ENCODE assay signal across 16 cellular contexts in genomic region chr1:101317590-101317989, GRCh38.
A peak's percentile ranks its signal among the peaks of the same experiment; 100 is the strongest.
DNase-seq lines count a peak whose midpoint lies in the region; ATAC-seq, FAIRE-seq and TF ChIP-seq lines count a peak whose summit lies in the region.
"Had no signal": no experiment of that assay in that cellular context is flagged by ENCODE, and none has a peak within 500 bp of the region (broad histone marks: within the 10 kb centered on the region; RNA-seq: fewer than 3 reads in every experiment).

No MANE protein-coding gene starts in this region.

- 96% methylated on average over 3 of the region's 3 CpGs for WGBS in GM12878 (ENCODE audit: insufficient coverage, insufficient replicate concordance, low lambda C conversion rate, missing lambda C conversion rate)

- POLR2A ChIA-PET in activated CD8-positive, alpha-beta T cell treated with anti-CD3 and anti-CD28 coated beads for 36 hours (lab: Charles Lee) = interaction anchor here (0.8 kb wide), 1 partner anchor 28 kb away, joined by 3 read pairs; no protein-coding TSS in a partner anchor
- POLR2A ChIA-PET in activated CD8-positive, alpha-beta T cell treated with anti-CD3 and anti-CD28 coated beads, Interleukin-2, amount 10 ng/mL, durations not matched to agents 7 days and 5 days (lab: Charles Lee) = no interaction called here
- POLR2A ChIA-PET in GM12878 (lab: Charles Lee) = interaction anchor here (0.5 to 1.6 kb wide), 3 partner anchors 50 to 60 kb away, joined by 3 to 6 read pairs (median 4); no protein-coding TSS in a partner anchor

- no peaks in the 10 kb centered on the region for H3K27me3 Mint-ChIP-seq in activated CD8-positive, alpha-beta T cell treated with anti-CD3 and anti-CD28 coated beads for 36 hours
- H3K27me3 Mint-ChIP-seq in activated CD8-positive, alpha-beta T cell treated with anti-CD3 and anti-CD28 coated beads, Interleukin-2, amount 10 ng/mL, durations not matched to agents 7 days and 5 days (ENCODE audit: low read depth) = peaks cover 13% of the 10 kb centered on the region
- peaks cover 21% of the 10 kb centered on the region for H3K27me3 Mint-ChIP-seq in type B pancreatic cell
- H3K27me3 Mint-ChIP-seq: stimulated activated naive CD8-positive, alpha-beta T cell treated with anti-CD3 and anti-CD28 coated beads, Interleukin-15, Interleukin-2, amounts not matched to agents 100 ng/mL and 50 ng/mL, for 24 hours had no signal

- peaks cover 22% of the 10 kb centered on the region for H3K4me1 Mint-ChIP-seq in activated CD8-positive, alpha-beta T cell treated with anti-CD3 and anti-CD28 coated beads for 36 hours (ENCODE audit: low read depth)
- H3K4me1 Mint-ChIP-seq in activated CD8-positive, alpha-beta T cell treated with anti-CD3 and anti-CD28 coated beads, Interleukin-2, amount 10 ng/mL, durations not matched to agents 7 days and 5 days (ENCODE audit: low read depth) = peaks cover 19% of the 10 kb centered on the region
- peaks cover 4% of the 10 kb centered on the region for H3K4me1 Mint-ChIP-seq in type B pancreatic cell (ENCODE audit: unreplicated experiment)

- H3K4me1 ChIP-seq in GM12878 (ENCODE audit: control insufficient read depth, insufficient read depth, low read length) = peaks cover 12% of the 10 kb centered on the region
- H3K4me1 ChIP-seq: gastrocnemius medialis had no signal

- SMC1A ChIA-PET in GM12878 (lab: Charles Lee; ENCODE audit: uncharacterized antibody, unreplicated experiment) = interaction anchor here (0.7 to 2.6 kb wide), 16 partner anchors 8 to 122 kb away, joined by 3 to 11 read pairs (median 4); no protein-coding TSS in a partner anchor

- in situ Hi-C loops in GM12878 (cut with MboI) = no loop called here

- BruUV-seq in GM12878 (replicated peaks; lab: Mats Ljungman, UMichigan) = no TSS peak

- peak; percentile 30 for DNase-seq in activated CD8-positive, alpha-beta T cell treated with anti-CD3 and anti-CD28 coated beads for 36 hours
- DNase-seq in activated CD8-positive, alpha-beta T cell treated with anti-CD3 and anti-CD28 coated beads, Interleukin-2, amount 10 ng/mL, durations not matched to agents 7 days and 5 days = no peak
- DNase-seq in GM12878 (ENCODE audit: low read depth, low spot score) (no peak), type B pancreatic cell (ENCODE audit: extremely low spot score, unreplicated experiment) (no peak), EL (no peak), glomerular visceral epithelial cell (ENCODE audit: extremely low spot score) (no peak)
- DNase-seq: activated T-cell treated with anti-CD3 and anti-CD28 coated beads, Interleukin-2, amount 50 U/mL, for 72 hours; gastrocnemius medialis; NCI-H2029 treated with DMSO at 0.1 percent for 48 hours; posterior cingulate gyrus had no signal

- H4K20me1 ChIP-seq in GM12878 (ENCODE audit: control insufficient read depth, insufficient read depth) = no peaks in the 10 kb centered on the region

- no peak for TF ChIP-seq POLR2A in GM12878 (IDR thresholded peaks at IDR 0.05; ENCODE audit: low read depth, low read length)

- RAD21 ChIA-PET in GM12878 (lab: Charles Lee; ENCODE audit: unreplicated experiment) = interaction anchor here (0.7 to 14.6 kb wide), 5 partner anchors 8 to 121 kb away, joined by 3 to 181 read pairs (median 7); no protein-coding TSS in a partner anchor

- TF ChIP-seq RAD21 in Ishikawa (IDR thresholded peaks at IDR 0.05; ENCODE audit: low read depth) (no peak), GM12878 (IDR thresholded peaks at IDR 0.05; ENCODE audit: insufficient read depth, low read depth, low read length) (peak; percentile 22; the same call in 1 of the 2 replicates)

- no peak for TF ChIP-seq CTCF in activated CD8-positive, alpha-beta T cell treated with anti-CD3 and anti-CD28 coated beads for 36 hours (IDR thresholded peaks at IDR 0.05)
- TF ChIP-seq CTCF in GM12878 (IDR thresholded peaks at IDR 0.05 in 2 of 3, conservative IDR thresholded peaks at IDR 0.05 in 1 of 3; ENCODE audit: control insufficient read depth in 2 of 3, extremely low read depth in 1 of 3, insufficient read depth in 1 of 3, low read depth in 3 of 3, low read length in 3 of 3) = 0 out of 6 replicates have a peak, but pooled peaks of 2 of the 3 experiments have one; percentile 7 to 17
- peak; percentile 48 for TF ChIP-seq CTCF in type B pancreatic cell (conservative IDR thresholded peaks at IDR 0.05)

- no peak overlapping the region for H3K9ac ChIP-seq in GM12878 (ENCODE audit: control insufficient read depth, insufficient read depth, low read length)

- CTCF ChIA-PET in activated CD8-positive, alpha-beta T cell treated with anti-CD3 and anti-CD28 coated beads for 36 hours (lab: Charles Lee) = interaction anchor here (0.8 to 3.4 kb wide), 11 partner anchors 8 to 158 kb away, joined by 3 to 20 read pairs (median 4); no protein-coding TSS in a partner anchor
- CTCF ChIA-PET in activated CD8-positive, alpha-beta T cell treated with anti-CD3 and anti-CD28 coated beads, Interleukin-2, amount 10 ng/mL, durations not matched to agents 7 days and 5 days (lab: Charles Lee) = interaction anchor here (1.0 to 4.3 kb wide), 9 partner anchors 8 to 180 kb away, joined by 3 to 18 read pairs (median 4); no protein-coding TSS in a partner anchor
- CTCF ChIA-PET in GM12878 (lab: Yijun Ruan, JAX) = interaction anchor here (0.7 to 3.2 kb wide), 15 partner anchors 8 to 121 kb away, joined by 3 to 28 read pairs (median 5); no protein-coding TSS in a partner anchor

- H3K9me3 Mint-ChIP-seq in activated CD8-positive, alpha-beta T cell treated with anti-CD3 and anti-CD28 coated beads for 36 hours = no peaks in the 10 kb centered on the region
- H3K9me3 Mint-ChIP-seq in activated CD8-positive, alpha-beta T cell treated with anti-CD3 and anti-CD28 coated beads, Interleukin-2, amount 10 ng/mL, durations not matched to agents 7 days and 5 days (ENCODE audit: insufficient read depth) = no peaks in the 10 kb centered on the region
- H3K9me3 Mint-ChIP-seq in type B pancreatic cell = peaks cover 3% of the 10 kb centered on the region
- H3K9me3 Mint-ChIP-seq: activated T-cell treated with anti-CD3 and anti-CD28 coated beads, Interleukin-2, amount 50 U/mL, for 72 hours; stimulated activated naive CD8-positive, alpha-beta T cell treated with anti-CD3 and anti-CD28 coated beads, Interleukin-15, Interleukin-2, amounts not matched to agents 100 ng/mL and 50 ng/mL, for 24 hours; T-helper 2 cell treated with Interferon-gamma antibody and Interleukin-4, amounts not matched to agents 5 μg/mL and 100 μg/mL, for 36 hours had no signal

- H3K4me3 ChIP-seq in GM12878 = no peak overlapping the region
- H3K4me3 ChIP-seq: gastrocnemius medialis, lung had no signal

- no peak overlapping the region for H3K4me3 Mint-ChIP-seq in activated CD8-positive, alpha-beta T cell treated with anti-CD3 and anti-CD28 coated beads for 36 hours
- no peak overlapping the region for H3K4me3 Mint-ChIP-seq in activated CD8-positive, alpha-beta T cell treated with anti-CD3 and anti-CD28 coated beads, Interleukin-2, amount 10 ng/mL, durations not matched to agents 7 days and 5 days
- H3K4me3 Mint-ChIP-seq in type B pancreatic cell = no peak overlapping the region
- H3K4me3 Mint-ChIP-seq: activated T-cell treated with anti-CD3 and anti-CD28 coated beads, Interleukin-2, amount 50 U/mL, for 72 hours; stimulated activated naive CD8-positive, alpha-beta T cell treated with anti-CD3 and anti-CD28 coated beads, Interleukin-15, Interleukin-2, amounts not matched to agents 100 ng/mL and 50 ng/mL, for 24 hours; T-helper 2 cell treated with Interferon-gamma antibody and Interleukin-4, amounts not matched to agents 5 μg/mL and 100 μg/mL, for 36 hours had no signal

- H3K36me3 Mint-ChIP-seq in activated CD8-positive, alpha-beta T cell treated with anti-CD3 and anti-CD28 coated beads for 36 hours (ENCODE audit: low read depth) = no peaks in the 10 kb centered on the region
- no peaks in the 10 kb centered on the region for H3K36me3 Mint-ChIP-seq in activated CD8-positive, alpha-beta T cell treated with anti-CD3 and anti-CD28 coated beads, Interleukin-2, amount 10 ng/mL, durations not matched to agents 7 days and 5 days (ENCODE audit: low read depth)
- no peaks in the 10 kb centered on the region for H3K36me3 Mint-ChIP-seq in type B pancreatic cell

- H3K9me3 ChIP-seq in GM12878 (replicated peaks; ENCODE audit: control insufficient read depth, insufficient read depth, low read length) = no peaks in the 10 kb centered on the region; the same call in 2 of the 3 replicates
- H3K9me3 ChIP-seq: gastrocnemius medialis had no signal

- no peak overlapping the region for H2AFZ ChIP-seq in GM12878 (ENCODE audit: control insufficient read depth, low read depth, low read length)

- intact Hi-C loops in activated CD8-positive, alpha-beta T cell treated with anti-CD3 and anti-CD28 coated beads for 36 hours (cut with micrococcal nuclease) = no loop called here
- intact Hi-C loops in GM12878 (cut with micrococcal nuclease; ENCODE audit: unreplicated experiment) = no loop called here

- no peak for ATAC-seq in activated CD8-positive, alpha-beta T cell treated with anti-CD3 and anti-CD28 coated beads for 36 hours
- no peak for ATAC-seq in activated CD8-positive, alpha-beta T cell treated with anti-CD3 and anti-CD28 coated beads, Interleukin-2, amount 10 ng/mL, durations not matched to agents 7 days and 5 days
- ATAC-seq in GM12878 (no peak), HG02759 (IDR thresholded peaks at IDR 0.05; ENCODE audit: unreplicated experiment) (no peak)
- ATAC-seq: activated T-cell treated with anti-CD3 and anti-CD28 coated beads, Interleukin-2, amount 50 U/mL, for 72 hours; gastrocnemius medialis had no signal

- H3K36me3 ChIP-seq in GM12878 (ENCODE audit: control insufficient read depth in 2 of 2, insufficient read depth in 2 of 2, low read length in 1 of 2) = no peaks in the 10 kb centered on the region
- H3K36me3 ChIP-seq: gastrocnemius medialis had no signal

- H3K27me3 ChIP-seq in GM12878 (replicated peaks in 1 of 2; ENCODE audit: control insufficient read depth in 2 of 2, insufficient read depth in 2 of 2, low read length in 1 of 2) = no peaks in the 10 kb centered on the region

- H3K27ac Mint-ChIP-seq in activated CD8-positive, alpha-beta T cell treated with anti-CD3 and anti-CD28 coated beads for 36 hours = no peak overlapping the region
- no peak overlapping the region for H3K27ac Mint-ChIP-seq in activated CD8-positive, alpha-beta T cell treated with anti-CD3 and anti-CD28 coated beads, Interleukin-2, amount 10 ng/mL, durations not matched to agents 7 days and 5 days
- no peak overlapping the region for H3K27ac Mint-ChIP-seq in type B pancreatic cell
- H3K27ac Mint-ChIP-seq: activated T-cell treated with anti-CD3 and anti-CD28 coated beads, Interleukin-2, amount 50 U/mL, for 72 hours; stimulated activated naive CD8-positive, alpha-beta T cell treated with anti-CD3 and anti-CD28 coated beads, Interleukin-15, Interleukin-2, amounts not matched to agents 100 ng/mL and 50 ng/mL, for 24 hours; T-helper 2 cell treated with Interferon-gamma antibody and Interleukin-4, amounts not matched to agents 5 μg/mL and 100 μg/mL, for 36 hours had no signal

- TF ChIP-seq EP300 in Ishikawa (IDR thresholded peaks at IDR 0.05; ENCODE audit: borderline replicate concordance) (no peak), GM12878 (IDR thresholded peaks at IDR 0.05; ENCODE audit: borderline replicate concordance in 1 of 2, control insufficient read depth in 1 of 2, low read depth in 2 of 2, low read length in 2 of 2) (no peak)

- FAIRE-seq in GM12878 (lab: Jason Lieb, UNC) = no peak
- FAIRE-seq: endometrium had no signal

- no peak overlapping the region for H3K4me2 ChIP-seq in GM12878 (ENCODE audit: control insufficient read depth, insufficient read depth)

- H3K79me2 ChIP-seq in GM12878 (ENCODE audit: control insufficient read depth, insufficient read depth, low read length) = no peaks in the 10 kb centered on the region

- H3K27ac ChIP-seq in GM12878 (ENCODE audit: control insufficient read depth, insufficient read depth) = no peak overlapping the region
- H3K27ac ChIP-seq: gastrocnemius medialis had no signal
